34 cellular contexts compared by ENCODE assay signal in the genomic region with DNA sequence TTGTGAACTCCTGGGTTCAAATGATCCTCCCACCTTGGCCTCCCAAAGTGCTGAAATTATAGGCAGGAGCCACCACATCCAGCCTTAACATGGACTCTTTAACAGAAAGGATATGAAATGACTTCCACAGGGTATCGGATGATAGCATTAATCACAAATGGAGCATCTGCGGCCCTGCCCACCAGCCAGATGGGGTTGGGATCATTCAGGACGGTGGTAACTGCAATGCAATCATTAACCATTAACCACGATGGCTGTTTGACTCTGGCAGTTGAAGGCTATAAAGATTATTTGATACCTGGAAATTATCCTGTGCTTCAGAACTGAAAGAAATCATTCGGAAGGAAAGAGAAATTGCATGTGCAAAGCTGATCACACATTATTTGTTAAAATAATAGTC. TPM values are rescaled to one million over a fixed set of nuclear protein-coding genes. Genes with fewer than 3 reads are reported as not detected.
"Had no signal": no experiment of that assay in that cellular context is flagged by ENCODE, and none has a peak within 500 bp of the region (broad histone marks: within the 10 kb centered on the region; RNA-seq: fewer than 3 reads in every experiment).

No MANE protein-coding gene starts in this region.

- H3K36me3 ChIP-seq: MG63 had no signal

- DNase-seq: activated CD4-positive, alpha-beta T cell treated with anti-CD3 and anti-CD28 coated beads for 1 hour; activated CD4-positive, alpha-beta T cell treated with anti-CD3 and anti-CD28 coated beads for 48 hours; activated CD4-positive, alpha-beta T cell treated with anti-CD3 and anti-CD28 coated beads, Interleukin-2, amount 50 U/mL, for 48 hours; activated CD4-positive, CD25-positive, alpha-beta regulatory T cell; activated CD8-positive, alpha-beta T cell treated with anti-CD3 and anti-CD28 coated beads, Interleukin-2, amount 10 ng/mL, durations not matched to agents 7 days and 5 days; activated gamma-delta T cell treated with Interleukin-2 at 50 U/mL for 16 hours; activated naive CD4-positive, alpha-beta T cell treated with anti-CD3 and anti-CD28 coated beads for 36 hours; activated naive CD8-positive, alpha-beta T cell treated with anti-CD3 and anti-CD28 coated beads, Interleukin-2, amount 50 U/mL, for 24 hours; activated T-cell treated with anti-CD3 and anti-CD28 coated beads, Interleukin-2, amount 50 U/mL, for 24 hours; anterior cingulate cortex; caudate nucleus; cerebellar nuclear complex; Karpas-422; KBM-7; MG63; NCI-H1048; NCI-H1105 treated with DMSO at 0.1 percent for 48 hours; NCI-H1436; NCI-H1694; NCI-H2029; NCI-H2227 treated with DMSO at 0.1 percent for 48 hours; NCI-H446; NCI-H510A treated with DMSO at 0.1 percent for 48 hours; NCI-H526 treated with DMSO at 0.1 percent for 48 hours; NK-92 treated with Interleukin-12 subunit alpha and Interleukin-12 subunit beta, amount 100 ng/mL, for 24 hours; PC-9; Right ventricle myocardium superior; T1000; WERI-Rb-1 had no signal

- H3K9me3 ChIP-seq: MG63 had no signal

- H3K27ac ChIP-seq: PC-9, WERI-Rb-1 had no signal

- ATAC-seq: activated CD8-positive, alpha-beta T cell treated with anti-CD3 and anti-CD28 coated beads, Interleukin-2, amount 10 ng/mL, durations not matched to agents 7 days and 5 days; activated naive CD4-positive, alpha-beta T cell treated with anti-CD3 and anti-CD28 coated beads, Interleukin-2, amount 50 U/mL, for 72 hours; activated naive CD8-positive, alpha-beta T cell treated with anti-CD3 and anti-CD28 coated beads, Interleukin-2, amount 50 U/mL, for 24 hours had no signal

- H3K27me3 ChIP-seq: MG63 had no signal

- FAIRE-seq: bronchial epithelial cell had no signal

- H3K4me3 ChIP-seq: MG63, PC-9 had no signal

RNA-seq across cellular contexts. Expression of a gene that starts 5.3 kb away (rescaled TPM):
- total RNA-seq: activated CD8-positive, alpha-beta T cell treated with anti-CD3 and anti-CD28 coated beads, Interleukin-2, amount 10 ng/mL, durations not matched to agents 7 days and 5 days; activated T-helper 2 cell treated with anti-CD3 and anti-CD28 coated beads, Interferon-gamma antibody, Interleukin-2, Interleukin-4, amounts not matched to agents 10 μg/mL and 5 μg/mL and 100 μg/mL, durations not matched to agents 14 hours and 24 hours and 36 hours; bronchial epithelial cell; T-helper 1 cell treated with Interleukin-12 subunit alpha and Interleukin-12 subunit beta and Interleukin-4 antibody, amounts not matched to agents 30 ng/mL and 1 ng/mL, for 36 hours; T-helper 2 cell treated with Interferon-gamma antibody and Interleukin-4, amounts not matched to agents 100 ng/mL and 5 ng/mL, for 36 hours had no signal

RNA-seq across cellular contexts. Expression of a gene that starts 46.0 kb away (rescaled TPM):
- total RNA-seq: activated CD8-positive, alpha-beta T cell treated with anti-CD3 and anti-CD28 coated beads, Interleukin-2, amount 10 ng/mL, durations not matched to agents 7 days and 5 days; activated naive CD4-positive, alpha-beta T cell treated with anti-CD3 and anti-CD28 coated beads for 36 hours; activated naive CD4-positive, alpha-beta T cell treated with anti-CD3 and anti-CD28 coated beads, Interleukin-2, amount 50 U/mL, for 72 hours; activated T-helper 2 cell treated with anti-CD3 and anti-CD28 coated beads, Interferon-gamma antibody, Interleukin-2, Interleukin-4, amounts not matched to agents 10 μg/mL and 5 μg/mL and 100 μg/mL, durations not matched to agents 14 hours and 24 hours and 36 hours; T-helper 1 cell treated with Interleukin-12 subunit alpha and Interleukin-12 subunit beta and Interleukin-4 antibody, amounts not matched to agents 30 ng/mL and 1 ng/mL, for 36 hours; T-helper 2 cell treated with Interferon-gamma antibody and Interleukin-4, amounts not matched to agents 100 ng/mL and 5 ng/mL, for 36 hours had no signal
